ENCODE assay signal across 30 cellular contexts in the genomic region with DNA sequence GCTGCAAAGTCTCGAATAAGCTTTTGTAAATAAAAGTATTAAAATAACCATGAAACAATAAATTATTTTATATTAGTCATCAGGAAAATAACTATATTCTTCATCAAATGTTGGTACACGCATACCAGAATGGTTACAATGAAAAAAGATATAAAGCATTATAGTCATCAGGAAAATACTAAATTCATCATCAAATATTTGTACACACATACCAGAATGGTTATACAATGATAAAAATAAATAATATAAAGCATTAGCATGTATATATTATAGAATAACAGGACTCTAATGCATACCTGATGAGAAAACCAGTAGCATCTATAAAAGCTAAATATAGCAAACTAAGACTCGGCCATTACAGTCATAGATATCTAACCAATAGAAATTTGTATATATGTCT.
"Had no signal": no experiment of that assay in that cellular context is flagged by ENCODE, and none has a peak within 500 bp of the region (broad histone marks: within the 10 kb centered on the region; RNA-seq: fewer than 3 reads in every experiment).

No MANE protein-coding gene starts in this region.

- H3K4me3 ChIP-seq: adrenal gland, ascending aorta, body of pancreas, breast epithelium, cardiac muscle cell had no signal

- DNase-seq: activated effector memory CD4-positive, alpha-beta T cell treated with anti-CD3 and anti-CD28 coated beads, Interleukin-2, amount 50 U/mL, for 16 hours; activated effector memory CD4-positive, alpha-beta T cell treated with Interleukin-2 at 50 U/mL for 16 hours; activated gamma-delta T cell; activated gamma-delta T cell treated with Interleukin-2 at 50 U/mL for 16 hours; activated naive CD4-positive, alpha-beta T cell; activated naive CD4-positive, alpha-beta T cell treated with anti-CD3 and anti-CD28 coated beads for 36 hours; activated naive CD4-positive, alpha-beta T cell treated with anti-CD3 and anti-CD28 coated beads, Interleukin-2, amount 10 ng/mL, durations not matched to agents 7 days and 5 days; activated naive CD4-positive, alpha-beta T cell treated with anti-CD3 and anti-CD28 coated beads, Interleukin-2, amount 50 U/mL, for 16 hours; activated naive CD4-positive, alpha-beta T cell treated with Interleukin-2 at 50 U/mL for 16 hours; activated naive CD8-positive, alpha-beta T cell treated with anti-CD3 and anti-CD28 coated beads for 36 hours; activated naive CD8-positive, alpha-beta T cell treated with anti-CD3 and anti-CD28 coated beads, Interleukin-2, amount 10 ng/mL, durations not matched to agents 7 days and 5 days; activated naive CD8-positive, alpha-beta T cell treated with anti-CD3 and anti-CD28 coated beads, Interleukin-2, amount 50 U/mL, for 24 hours; activated T-cell treated with anti-CD3 and anti-CD28 coated beads, Interleukin-2, amount 50 U/mL, for 24 hours; activated T-cell treated with anti-CD3 and anti-CD28 coated beads, Interleukin-2, amount 50 U/mL, for 4 hours; activated T-cell treated with anti-CD3 and anti-CD28 coated beads, Interleukin-2, amount 50 U/mL, for 48 hours; activated T-cell treated with anti-CD3 and anti-CD28 coated beads, Interleukin-2, amount 50 U/mL, for 72 hours; adrenal gland; amniotic stem cell; amygdala; anterior cingulate cortex; body of pancreas; brain microvascular endothelial cell; caudate nucleus; central memory CD4-positive, alpha-beta T cell; cerebellar nuclear complex had no signal

- H3K36me3 ChIP-seq: adrenal gland, ascending aorta, brain microvascular endothelial cell, breast epithelium, cardiac muscle cell had no signal

- ATAC-seq: activated naive CD4-positive, alpha-beta T cell treated with anti-CD3 and anti-CD28 coated beads, Interleukin-2, amount 50 U/mL, for 72 hours; activated naive CD8-positive, alpha-beta T cell treated with anti-CD3 and anti-CD28 coated beads, Interleukin-2, amount 50 U/mL, for 24 hours; activated T-cell treated with anti-CD3 and anti-CD28 coated beads, Interleukin-2, amount 50 U/mL, for 4 hours; activated T-cell treated with anti-CD3 and anti-CD28 coated beads, Interleukin-2, amount 50 U/mL, for 72 hours; activated T-helper 17 cell treated with anti-CD3 and anti-CD28 coated beads, Interleukin-2, amount 50 U/mL, for 72 hours; body of pancreas had no signal

- H3K9me3 ChIP-seq: adrenal gland, ascending aorta, body of pancreas, breast epithelium had no signal

- H3K27me3 ChIP-seq: adrenal gland, ascending aorta, body of pancreas, brain microvascular endothelial cell, breast epithelium, cardiac muscle cell had no signal

- H3K4me1 ChIP-seq: adrenal gland, ascending aorta, body of pancreas, breast epithelium had no signal

- H3K27ac ChIP-seq: adrenal gland, ascending aorta, body of pancreas, brain microvascular endothelial cell, breast epithelium, cardiac muscle cell had no signal
